Comparison of ENCODE assay signal across 15 cellular contexts in genomic region chr10:113310317-113310716, GRCh38.
"Had no signal": no experiment of that assay in that cellular context is flagged by ENCODE, and none has a peak within 500 bp of the region (broad histone marks: within the 10 kb centered on the region; RNA-seq: fewer than 3 reads in every experiment).

No MANE protein-coding gene starts in this region.

- ATAC-seq: left ventricle myocardium superior; natural killer cell treated with Interleukin-12 subunit alpha and Interleukin-12 subunit beta and Interleukin-15 and Interleukin-18, amount 100 ng/mL, for 72 hours; stimulated activated effector memory CD8-positive, alpha-beta T cell treated with anti-CD3 and anti-CD28 coated beads, Interleukin-12 subunit alpha, Interleukin-12 subunit beta, amount 100 ng/mL, for 72 hours had no signal

- H3K4me3 ChIP-seq: tibial artery, uterus had no signal

- H3K27ac ChIP-seq: brain microvascular endothelial cell, tibial artery, uterus had no signal

- DNase-seq: activated CD4-positive, alpha-beta T cell treated with anti-CD3 and anti-CD28 coated beads, Interleukin-2, amount 50 U/mL, for 1 hour; activated CD8-positive, alpha-beta memory T cell treated with anti-CD3 and anti-CD28 coated beads for 24 hours; activated naive CD8-positive, alpha-beta T cell treated with anti-CD3 and anti-CD28 coated beads, Interleukin-2, amount 10 ng/mL, durations not matched to agents 7 days and 5 days; brain microvascular endothelial cell; cortex of kidney; effector CD8-positive, alpha-beta T cell; foreskin fibroblast; glutamatergic neuron; left ventricle myocardium superior; mesenchymal stem cell; stimulated activated CD4-positive, alpha-beta T cell treated with anti-CD3 and anti-CD28 coated beads, Interleukin-1b, Interleukin-23, amount 100 ng/mL, for 48 hours; tibial artery; uterus had no signal

- H3K9me3 ChIP-seq: tibial artery, uterus had no signal

- H3K4me1 ChIP-seq: tibial artery, uterus had no signal

- H3K27me3 ChIP-seq: brain microvascular endothelial cell, tibial artery, uterus had no signal

- H3K36me3 ChIP-seq: brain microvascular endothelial cell, tibial artery, uterus had no signal
